23 cellular contexts compared by ENCODE assay signal in genomic region chr5:177122566-177122965, GRCh38.
"Had no signal": no experiment of that assay in that cellular context is flagged by ENCODE, and none has a peak within 500 bp of the region (broad histone marks: within the 10 kb centered on the region; RNA-seq: fewer than 3 reads in every experiment).

No MANE protein-coding gene starts in this region.

- DNase-seq: activated CD4-positive, alpha-beta T cell treated with anti-CD3 and anti-CD28 coated beads for 48 hours; activated CD4-positive, alpha-beta T cell treated with anti-CD3 and anti-CD28 coated beads, Interleukin-2, amount 50 U/mL, for 4 hours; activated CD4-positive, CD25-positive, alpha-beta regulatory T cell treated with anti-CD3 and anti-CD28 coated beads, Interleukin-2, amount 50 U/mL, for 72 hours; activated CD8-positive, alpha-beta memory T cell treated with anti-CD3 and anti-CD28 coated beads, Interleukin-2, amount 50 U/mL, for 48 hours; activated CD8-positive, alpha-beta T cell treated with anti-CD3 and anti-CD28 coated beads, Interleukin-2, amount 10 ng/mL, durations not matched to agents 7 days and 5 days; activated gamma-delta T cell; activated naive CD4-positive, alpha-beta T cell treated with anti-CD3 and anti-CD28 coated beads, Interleukin-2, amount 10 ng/mL, durations not matched to agents 7 days and 5 days; activated naive CD8-positive, alpha-beta T cell treated with anti-CD3 and anti-CD28 coated beads for 36 hours; activated T-cell treated with anti-CD3 and anti-CD28 coated beads, Interleukin-2, amount 50 U/mL, for 24 hours; anterior cingulate cortex; cerebellar nuclear complex; Karpas-422; MM.1S; NCI-H1105 treated with DMSO at 0.1 percent for 48 hours; NCI-H1436 treated with DMSO at 0.1 percent for 48 hours; NCI-H187; NCI-H2081; NCI-H510A treated with DMSO at 0.1 percent for 48 hours; NCI-H69; NK-92 treated with Interleukin-12 subunit alpha and Interleukin-12 subunit beta, amount 100 ng/mL, for 24 hours; SHP77 had no signal

- H3K4me1 Mint-ChIP-seq: activated naive CD8-positive, alpha-beta T cell treated with anti-CD3 and anti-CD28 coated beads for 36 hours had no signal

- H3K9me3 Mint-ChIP-seq: activated naive CD4-positive, alpha-beta T cell treated with anti-CD3 and anti-CD28 coated beads, Interleukin-2, amount 10 ng/mL, durations not matched to agents 7 days and 5 days; activated naive CD8-positive, alpha-beta T cell treated with anti-CD3 and anti-CD28 coated beads for 36 hours; activated T-cell treated with anti-CD3 and anti-CD28 coated beads, Interleukin-2, amount 50 U/mL, for 24 hours; T-helper 1 cell treated with Interleukin-12 subunit alpha and Interleukin-12 subunit beta and Interleukin-4 antibody, amounts not matched to agents 30 μg/mL and 1 μg/mL, for 36 hours had no signal

- H3K9me3 ChIP-seq: SJSA1 had no signal

- H3K4me3 Mint-ChIP-seq: activated CD8-positive, alpha-beta T cell treated with anti-CD3 and anti-CD28 coated beads, Interleukin-2, amount 10 ng/mL, durations not matched to agents 7 days and 5 days; activated naive CD4-positive, alpha-beta T cell treated with anti-CD3 and anti-CD28 coated beads, Interleukin-2, amount 10 ng/mL, durations not matched to agents 7 days and 5 days; activated naive CD8-positive, alpha-beta T cell treated with anti-CD3 and anti-CD28 coated beads for 36 hours; activated T-cell treated with anti-CD3 and anti-CD28 coated beads, Interleukin-2, amount 50 U/mL, for 24 hours; T-helper 1 cell treated with Interleukin-12 subunit alpha and Interleukin-12 subunit beta and Interleukin-4 antibody, amounts not matched to agents 30 μg/mL and 1 μg/mL, for 36 hours had no signal

- H3K4me3 ChIP-seq: SJSA1 had no signal

- H3K36me3 Mint-ChIP-seq: activated naive CD4-positive, alpha-beta T cell treated with anti-CD3 and anti-CD28 coated beads, Interleukin-2, amount 10 ng/mL, durations not matched to agents 7 days and 5 days; activated naive CD8-positive, alpha-beta T cell treated with anti-CD3 and anti-CD28 coated beads for 36 hours had no signal

- H3K27me3 Mint-ChIP-seq: activated naive CD8-positive, alpha-beta T cell treated with anti-CD3 and anti-CD28 coated beads for 36 hours; activated T-cell treated with anti-CD3 and anti-CD28 coated beads, Interleukin-2, amount 50 U/mL, for 24 hours had no signal

- H3K4me1 ChIP-seq: SJSA1 had no signal

- H3K27ac Mint-ChIP-seq: activated CD8-positive, alpha-beta T cell treated with anti-CD3 and anti-CD28 coated beads, Interleukin-2, amount 10 ng/mL, durations not matched to agents 7 days and 5 days; activated naive CD4-positive, alpha-beta T cell treated with anti-CD3 and anti-CD28 coated beads, Interleukin-2, amount 10 ng/mL, durations not matched to agents 7 days and 5 days; activated naive CD8-positive, alpha-beta T cell treated with anti-CD3 and anti-CD28 coated beads for 36 hours; activated T-cell treated with anti-CD3 and anti-CD28 coated beads, Interleukin-2, amount 50 U/mL, for 24 hours; T-helper 1 cell treated with Interleukin-12 subunit alpha and Interleukin-12 subunit beta and Interleukin-4 antibody, amounts not matched to agents 30 μg/mL and 1 μg/mL, for 36 hours had no signal

- H3K27ac ChIP-seq: SJSA1 had no signal

- H3K27me3 ChIP-seq: SJSA1 had no signal

- H3K36me3 ChIP-seq: SJSA1 had no signal
